Comparison of ENCODE assay signal across 21 cellular contexts in genomic region chr4:97457253-97457652, GRCh38.
DNase-seq lines count a peak whose midpoint lies in the region; ATAC-seq lines count a peak whose summit lies in the region.
"Had no signal": no experiment of that assay in that cellular context is flagged by ENCODE, and none has a peak within 500 bp of the region (broad histone marks: within the 10 kb centered on the region; RNA-seq: fewer than 3 reads in every experiment).

No MANE protein-coding gene starts in this region.

- ATAC-seq in GM18502 (IDR thresholded peaks at IDR 0.05; ENCODE audit: poor library complexity, unreplicated experiment) (no peak), GM18909 (IDR thresholded peaks at IDR 0.05; ENCODE audit: poor library complexity, unreplicated experiment) (no peak)
- ATAC-seq in activated CD4-positive, alpha-beta T cell treated with anti-CD3 and anti-CD28 coated beads for 36 hours = no peak
- ATAC-seq: mucosa of descending colon had no signal

- peak; percentile 72 for DNase-seq in COR-L47 (lab: John Stamatoyannopoulos, UW)
- peak; percentile 8 for DNase-seq in HT-29 (ENCODE audit: low spot score)
- peak; percentile 90 for DNase-seq in NCI-H748 treated with DMSO at 0.1 percent for 48 hours (lab: John Stamatoyannopoulos, UW)
- DNase-seq in kidney tubule cell (ENCODE audit: low spot score) = peak; percentile 45
- DNase-seq in stimulated activated CD4-positive, alpha-beta T cell treated with anti-CD3 and anti-CD28 coated beads, Interleukin-4, amount 100 ng/mL, for 1 hour = no peak
- no peak for DNase-seq in activated CD4-positive, alpha-beta T cell treated with anti-CD3 and anti-CD28 coated beads for 36 hours
- DNase-seq: activated CD4-positive, alpha-beta T cell treated with anti-CD3 and anti-CD28 coated beads for 1 hour; activated gamma-delta T cell; CD4-positive, alpha-beta T cell; DMS79 treated with DMSO at 0.1 percent for 48 hours; mucosa of descending colon; MV-4-11; NCI-H187; NCI-H226; nephron progenitor cell; RPMI8226; sigmoid colon; stomach; tibial artery had no signal

- H3K36me3 Mint-ChIP-seq in activated CD4-positive, alpha-beta T cell treated with anti-CD3 and anti-CD28 coated beads for 36 hours (ENCODE audit: low read depth) = no peaks in the 10 kb centered on the region

- H3K4me1 Mint-ChIP-seq in activated CD4-positive, alpha-beta T cell treated with anti-CD3 and anti-CD28 coated beads for 36 hours = no peaks in the 10 kb centered on the region
- H3K4me1 Mint-ChIP-seq: nephron progenitor cell had no signal

- peaks cover 18% of the 10 kb centered on the region for H3K9me3 Mint-ChIP-seq in activated CD4-positive, alpha-beta T cell treated with anti-CD3 and anti-CD28 coated beads for 36 hours (ENCODE audit: low read depth)

- no peak overlapping the region for H3K4me3 Mint-ChIP-seq in activated CD4-positive, alpha-beta T cell treated with anti-CD3 and anti-CD28 coated beads for 36 hours
- H3K4me3 Mint-ChIP-seq: CD4-positive, alpha-beta T cell; nephron progenitor cell had no signal

- POLR2A ChIA-PET in activated CD4-positive, alpha-beta T cell treated with anti-CD3 and anti-CD28 coated beads for 36 hours (lab: Charles Lee) = no interaction called here

- H3K27me3 Mint-ChIP-seq in activated CD4-positive, alpha-beta T cell treated with anti-CD3 and anti-CD28 coated beads for 36 hours = no peaks in the 10 kb centered on the region
- H3K27me3 Mint-ChIP-seq: CD4-positive, alpha-beta T cell had no signal

- CTCF ChIA-PET in activated CD4-positive, alpha-beta T cell treated with anti-CD3 and anti-CD28 coated beads for 36 hours (lab: Charles Lee) = no interaction called here

- H3K27ac Mint-ChIP-seq in activated CD4-positive, alpha-beta T cell treated with anti-CD3 and anti-CD28 coated beads for 36 hours = no peak overlapping the region
- H3K27ac Mint-ChIP-seq: CD4-positive, alpha-beta T cell had no signal

- intact Hi-C loops in activated CD4-positive, alpha-beta T cell treated with anti-CD3 and anti-CD28 coated beads for 36 hours (cut with DNase I, micrococcal nuclease) = no loop called here

Comparison
In these comparisons a context has a peak if more than half of its experiments do, and no peak if none do; other contexts are left out.
1. DNase-seq: peak in COR-L47 (single experiment), HT-29 (single experiment), NCI-H748 treated with DMSO at 0.1 percent for 48 hours (single experiment) and kidney tubule cell (single experiment); none in stimulated activated CD4-positive, alpha-beta T cell treated with anti-CD3 and anti-CD28 coated beads, Interleukin-4, amount 100 ng/mL, for 1 hour (single experiment) and activated CD4-positive, alpha-beta T cell treated with anti-CD3 and anti-CD28 coated beads for 36 hours (single experiment).